In genomic region chr2:240560480-240561324, GRCh38 we compare ENCODE assay signal across 8 cellular contexts. TPM values are rescaled to one million over a fixed set of nuclear protein-coding genes. Genes with fewer than 3 reads are reported as not detected.
DNase-seq lines count a peak whose midpoint lies in the region; ATAC-seq, FAIRE-seq and TF ChIP-seq lines count a peak whose summit lies in the region.

No MANE protein-coding gene starts in this region.

- no peak overlapping the region for H3K4ac ChIP-seq in H1 (replicated peaks; ENCODE audit: insufficient read length, low read depth, low read length)

- H3K23me2 ChIP-seq in H1 (ENCODE audit: low read depth, low read length) = peaks cover 4% of the 10 kb centered on the region; the same call in 1 of the 2 replicates

- no TSS peak for BruUV-seq in Caco-2 (replicated peaks; lab: Mats Ljungman, UMichigan)

- no peak overlapping the region for H2BK12ac ChIP-seq in H1 (ENCODE audit: low read depth, low read length)

- TF ChIP-seq RAD21 in H1 (IDR thresholded peaks at IDR 0.05 in 1 of 2, conservative IDR thresholded peaks at IDR 0.05 in 1 of 2; ENCODE audit: low read depth in 2 of 2, low read length in 2 of 2) = no peak

- H3K9ac ChIP-seq in H1 (replicated peaks in 1 of 4; ENCODE audit: extremely low read depth in 1 of 4, low read depth in 3 of 4, low read length in 3 of 4) = peak overlapping the region in 3 of 4 experiments; percentile 60 to 80 (median 68); a peak in 5 of 7 replicates

- no peaks in the 10 kb centered on the region for H3K79me2 ChIP-seq in H1 (ENCODE audit: control insufficient read depth in 1 of 2, insufficient read depth in 2 of 2, low read length in 2 of 2)

- intact Hi-C loops in Caco-2 (cut with micrococcal nuclease; ENCODE audit: unreplicated experiment) = no loop called here

- H3K27me3 Mint-ChIP-seq in Caco-2 (ENCODE audit: insufficient read depth, unreplicated experiment) = no peaks in the 10 kb centered on the region
- H3K27me3 Mint-ChIP-seq in activated CD8-positive, alpha-beta memory T cell treated with anti-CD3 and anti-CD28 coated beads, Interleukin-2, amount 10 ng/mL, durations not matched to agents 7 days and 5 days = no peaks in the 10 kb centered on the region

- peaks cover 22% of the 10 kb centered on the region for H3K4me1 Mint-ChIP-seq in Caco-2 (ENCODE audit: low read depth, unreplicated experiment)
- H3K4me1 Mint-ChIP-seq in activated CD8-positive, alpha-beta memory T cell treated with anti-CD3 and anti-CD28 coated beads, Interleukin-2, amount 10 ng/mL, durations not matched to agents 7 days and 5 days = peaks cover 77% of the 10 kb centered on the region

- no peak overlapping the region for H2BK120ac ChIP-seq in H1 (replicated peaks; ENCODE audit: low read depth, low read length)

- DNase-seq in Caco-2 = peak; percentile 97
- DNase-seq in HTR-8/SVneo (ENCODE audit: insufficient read length, low spot score) = peak; percentile 83
- peak; percentile 96 for DNase-seq in NOMO-1 treated with DMSO at 0.1 percent for 48 hours (lab: John Stamatoyannopoulos, UW; ENCODE audit: unreplicated experiment)
- peak; percentile 100 for DNase-seq in activated CD8-positive, alpha-beta memory T cell treated with anti-CD3 and anti-CD28 coated beads, Interleukin-2, amount 10 ng/mL, durations not matched to agents 7 days and 5 days
- peak; percentile 91 to 98 for DNase-seq in H1 (ENCODE audit: low read depth in 1 of 2, low spot score in 2 of 2)
- peak; percentile 98 for DNase-seq in stimulated activated CD8-positive, alpha-beta memory T cell treated with anti-CD3 and anti-CD28 coated beads, Interleukin-15, amount 100 ng/mL, for 24 hours (ENCODE audit: low read depth)

- H2BK20ac ChIP-seq in H1 (ENCODE audit: low read length) = no peak overlapping the region

- H3K14ac ChIP-seq in H1 (ENCODE audit: insufficient read length) = no peak overlapping the region

- peak in 1 of 2 experiments; percentile 63; a peak in 2 of 3 replicates for TF ChIP-seq POLR2A in H1 (IDR thresholded peaks at IDR 0.05; ENCODE audit: control extremely low read depth in 1 of 2, low read depth in 2 of 2, low read length in 2 of 2)

- H2AK5ac ChIP-seq in H1 (ENCODE audit: low read depth, low read length) = no peak overlapping the region

- peak overlapping the region; percentile 65; the same call in 1 of the 2 replicates for H4K8ac ChIP-seq in H1 (ENCODE audit: extremely low read depth, insufficient read depth, low read length)

- H4K5ac ChIP-seq in H1 (ENCODE audit: insufficient read length, low read depth, low read length) = peak overlapping the region; percentile 57

- H2BK5ac ChIP-seq in H1 (ENCODE audit: low read depth, low read length) = no peak overlapping the region

- peaks cover 25% of the 10 kb centered on the region for H3K36me3 Mint-ChIP-seq in Caco-2 (ENCODE audit: insufficient read depth, unreplicated experiment)
- peaks cover 45% of the 10 kb centered on the region for H3K36me3 Mint-ChIP-seq in activated CD8-positive, alpha-beta memory T cell treated with anti-CD3 and anti-CD28 coated beads, Interleukin-2, amount 10 ng/mL, durations not matched to agents 7 days and 5 days

- no peaks in the 10 kb centered on the region for H3K79me1 ChIP-seq in H1 (ENCODE audit: low read depth, low read length)

- TF ChIP-seq CTCF in Caco-2 (IDR thresholded peaks at IDR 0.05; ENCODE audit: insufficient read depth in 1 of 2, low read depth in 1 of 2, low read length in 1 of 2, severe bottlenecking in 1 of 2, unreplicated experiment in 1 of 2) (peak in 1 of 2 experiments; percentile 25), H1 (IDR thresholded peaks at IDR 0.05; ENCODE audit: control extremely low read depth in 1 of 3, insufficient read depth in 1 of 3, low read depth in 1 of 3, low read length in 3 of 3) (peak in 1 of 3 experiments; percentile 27; a peak in 2 of 4 replicates)

- ATAC-seq in GM21367 (IDR thresholded peaks at IDR 0.05; ENCODE audit: unreplicated experiment) = peak; percentile 56
- ATAC-seq in activated CD8-positive, alpha-beta memory T cell treated with anti-CD3 and anti-CD28 coated beads, Interleukin-2, amount 10 ng/mL, durations not matched to agents 7 days and 5 days = peak; percentile 63

- H3K4me3 Mint-ChIP-seq in Caco-2 (ENCODE audit: unreplicated experiment) = peak overlapping the region; percentile 78
- peak overlapping the region; percentile 85 for H3K4me3 Mint-ChIP-seq in activated CD8-positive, alpha-beta memory T cell treated with anti-CD3 and anti-CD28 coated beads, Interleukin-2, amount 10 ng/mL, durations not matched to agents 7 days and 5 days

- H3K27ac ChIP-seq in H1 (ENCODE audit: low read depth, low read length) (peak overlapping the region; percentile 67; the same call in 1 of the 2 replicates), mesodermal cell (ENCODE audit: low read depth, low read length, severe bottlenecking) (peak overlapping the region; percentile 81)

- H3K4me3 ChIP-seq in Caco-2 (ENCODE audit: low read depth, low read length) = peak overlapping the region; percentile 84
- H3K4me3 ChIP-seq in H1 (ENCODE audit: extremely low read depth in 1 of 4, insufficient read depth in 2 of 4, low read depth in 3 of 4, low read length in 4 of 4) = peak overlapping the region; percentile 62 to 88 (median 65)
- peak overlapping the region; percentile 76 for H3K4me3 ChIP-seq in mesodermal cell (ENCODE audit: extremely low read depth, insufficient read depth, low read length, poor library complexity, severe bottlenecking)

- H3K36me3 ChIP-seq in Caco-2 (ENCODE audit: control insufficient read depth, insufficient read depth, low read length) (no peaks in the 10 kb centered on the region), H1 (ENCODE audit: control insufficient read depth in 2 of 4, insufficient read depth in 4 of 4, low read length in 3 of 4) (no peaks in the 10 kb centered on the region; a peak in 1 of 8 replicates), mesodermal cell (ENCODE audit: control insufficient read depth, insufficient read depth, low read length) (peaks cover 21% of the 10 kb centered on the region)

- peak overlapping the region; percentile 92; the same call in 1 of the 2 replicates for H3K18ac ChIP-seq in H1 (ENCODE audit: extremely low read depth, low read length)

- no peak overlapping the region for H2BK15ac ChIP-seq in H1 (ENCODE audit: low read length)

- H4K20me1 ChIP-seq in H1 (replicated peaks in 1 of 2; ENCODE audit: control insufficient read depth in 1 of 2, insufficient read depth in 2 of 2, low read length in 2 of 2) = peaks cover 0 to 4% of the 10 kb centered on the region in 2 experiments

- no peak overlapping the region for H3K56ac ChIP-seq in H1 (replicated peaks; ENCODE audit: insufficient read length, low read depth, low read length)

- 1% methylated on average over 66 of the region's 101 CpGs; no CpG with 5 or more reads in 1 of the 2 experiments for whole genome bisulfite sequencing in H1 (ENCODE audit: extremely low coverage in 1 of 2, insufficient coverage in 1 of 2, insufficient read length in 1 of 2, insufficient replicate concordance in 2 of 2, low coverage in 1 of 2, low lambda C conversion rate in 2 of 2, missing lambda C conversion rate in 1 of 2), 2 experiments
- 0% methylated on average over 90 to 101 of the region's 101 CpGs for WGBS in mesodermal cell (ENCODE audit: insufficient coverage in 2 of 2), 2 experiments

- POLR2A ChIA-PET in Caco-2 (lab: Charles Lee) (interaction anchor here (0.6 to 1.5 kb wide), 2 partner anchors 26 to 107 kb away, joined by 3 to 5 read pairs; partner anchors contain the start of gene CAPN10), H1 (lab: Charles Lee; ENCODE audit: partially characterized antibody) (interaction anchor here (0.7 to 1.3 kb wide), 5 partner anchors 12 to 59 kb away, joined by 3 to 6 read pairs (median 3); partner anchors contain the start of gene CAPN10)

- H3K23ac ChIP-seq in H1 (ENCODE audit: insufficient read length) = no peak overlapping the region

- H3K27me3 ChIP-seq in Caco-2 (replicated peaks; ENCODE audit: control insufficient read depth, insufficient read depth, low read length) (no peaks in the 10 kb centered on the region), H1 (replicated peaks in 1 of 4; ENCODE audit: control insufficient read depth in 3 of 4, extremely low read depth in 1 of 4, insufficient read depth in 3 of 4, low read length in 3 of 4) (peaks cover 3 to 33% (median 22%) of the 10 kb centered on the region in 4 experiments)

- H3K9me3 ChIP-seq in Caco-2 (no peaks in the 10 kb centered on the region), H1 (ENCODE audit: insufficient read depth in 2 of 2, low read depth in 1 of 2, low read length in 1 of 2) (no peaks in the 10 kb centered on the region), mesodermal cell (ENCODE audit: control insufficient read depth, low read length) (no peaks in the 10 kb centered on the region)

- CTCF ChIA-PET in Caco-2 (lab: Charles Lee) (interaction anchor here (1.0 kb wide), 2 partner anchors 26 to 47 kb away, joined by 3 read pairs; partner anchors contain the start of gene CAPN10), H1 (lab: Charles Lee; ENCODE audit: partially characterized antibody) (interaction anchor here (1.0 to 1.3 kb wide), 2 partner anchors 26 to 61 kb away, joined by 3 read pairs; partner anchors contain the start of gene CAPN10)
- CTCF ChIA-PET in activated CD8-positive, alpha-beta memory T cell treated with anti-CD3 and anti-CD28 coated beads, Interleukin-2, amount 10 ng/mL, durations not matched to agents 7 days and 5 days (lab: Charles Lee) = interaction anchor here (1.0 to 2.8 kb wide), 8 partner anchors 11 to 144 kb away, joined by 3 to 18 read pairs (median 6); partner anchors contain the start of gene CAPN10

- FAIRE-seq in HTR-8/SVneo (lab: Jason Lieb, UNC) = peak; percentile 81
- FAIRE-seq in H1 (lab: Jason Lieb, UNC) = no peak

- H4K91ac ChIP-seq in H1 (replicated peaks; ENCODE audit: insufficient read length, low read length) = no peak overlapping the region

- no peak for TF ChIP-seq EP300 in H1 (IDR thresholded peaks at IDR 0.05; ENCODE audit: borderline replicate concordance in 1 of 2, low read depth in 2 of 2, low read length in 2 of 2)

- H3K9me3 Mint-ChIP-seq in Caco-2 (ENCODE audit: unreplicated experiment) = no peaks in the 10 kb centered on the region
- no peaks in the 10 kb centered on the region for H3K9me3 Mint-ChIP-seq in activated CD8-positive, alpha-beta memory T cell treated with anti-CD3 and anti-CD28 coated beads, Interleukin-2, amount 10 ng/mL, durations not matched to agents 7 days and 5 days (ENCODE audit: low read depth)

- H3K4me1 ChIP-seq in Caco-2 = peaks cover 15% of the 10 kb centered on the region
- peaks cover 0 to 20% (median 13%) of the 10 kb centered on the region in 4 experiments; a peak in 5 of 7 replicates for H3K4me1 ChIP-seq in H1 (replicated peaks in 1 of 4; ENCODE audit: control insufficient read depth in 3 of 4, insufficient read depth in 4 of 4, low read length in 3 of 4)
- peaks cover 10% of the 10 kb centered on the region for H3K4me1 ChIP-seq in mesodermal cell (ENCODE audit: control insufficient read depth, insufficient read depth, low read length, poor library complexity, severe bottlenecking)

- peak overlapping the region; percentile 74 for H3K27ac Mint-ChIP-seq in Caco-2 (ENCODE audit: unreplicated experiment)
- H3K27ac Mint-ChIP-seq in activated CD8-positive, alpha-beta memory T cell treated with anti-CD3 and anti-CD28 coated beads, Interleukin-2, amount 10 ng/mL, durations not matched to agents 7 days and 5 days = peak overlapping the region; percentile 82

- peak overlapping the region; percentile 82 to 84 for H3K4me2 ChIP-seq in H1 (ENCODE audit: insufficient read depth in 1 of 2, low read depth in 2 of 2, low read length in 2 of 2)

- H2AFZ ChIP-seq in H1 (ENCODE audit: low read length) = no peak overlapping the region

RNA-seq across cellular contexts. Expression of gene DUSP28, which starts 0.5 kb away (rescaled TPM):
- 2.2 and 2.3 TPM in 2 replicates for total RNA-seq in Caco-2 (2022)
- 10 to 100 TPM; 10.0 to 10.1 TPM for total RNA-seq in activated CD8-positive, alpha-beta memory T cell treated with anti-CD3 and anti-CD28 coated beads, Interleukin-2, amount 10 ng/mL, durations not matched to agents 7 days and 5 days
- 1.3 and 2.1 TPM in 2 replicates for total RNA-seq in H1 (2021; fragmentation: NEBNext Ultra II Directional; extraction: Animal tissue kit (Norgen Biotek cat#: 25700))
- polyA plus RNA-seq in H1 (2011; rRNA removed) = 2.3 and 3.3 TPM in 2 replicates
- 2.8 TPM for polyA plus RNA-seq in H1 (2011; cell fraction: cytosol; rRNA removed)
- 2.2 TPM for polyA plus RNA-seq in H1 (2011; cell fraction: nucleus; rRNA removed)
- 1.6 to 2.9 TPM (median 1.9 TPM) in 4 replicates for polyA plus RNA-seq in H1 (2012, experiment 1 of 2)
- 2.8 TPM for polyA plus RNA-seq in H1 (2012, experiment 2 of 2)
- polyA plus RNA-seq in H1 (2013, experiment 1 of 2) = 1.5 TPM
- 1.8 TPM for polyA plus RNA-seq in H1 (2013, experiment 2 of 2)
- 1.1 and 4.7 TPM in 2 replicates for polyA minus RNA-seq in H1 (2011; rRNA and poly(A)+ RNA removed)
- 0.88 TPM for polyA minus RNA-seq in H1 (2011; cell fraction: cytosol; rRNA and poly(A)+ RNA removed)
- polyA minus RNA-seq in H1 (2011; cell fraction: nucleus; rRNA and poly(A)+ RNA removed) = 7.1 TPM
- 4.7 TPM for polyA plus RNA-seq in mesodermal cell (2013, experiment 1 of 2)
- polyA plus RNA-seq in mesodermal cell (2013, experiment 2 of 2) = 6.2 TPM

RNA-seq across cellular contexts. Expression of gene ANKMY1, which starts 2.9 kb away (rescaled TPM):
- 12.2 and 16.6 TPM in 2 replicates for total RNA-seq in Caco-2 (2022)
- 10 to 100 TPM; 21.3 to 33.5 TPM for total RNA-seq in activated CD8-positive, alpha-beta memory T cell treated with anti-CD3 and anti-CD28 coated beads, Interleukin-2, amount 10 ng/mL, durations not matched to agents 7 days and 5 days
- total RNA-seq in H1 (2021; fragmentation: NEBNext Ultra II Directional; extraction: Animal tissue kit (Norgen Biotek cat#: 25700)) = 4.5 and 5.4 TPM in 2 replicates
- polyA plus RNA-seq in H1 (2011; rRNA removed) = 4.8 and 6.4 TPM in 2 replicates
- 5.1 TPM for polyA plus RNA-seq in H1 (2011; cell fraction: cytosol; rRNA removed)
- 10.3 TPM for polyA plus RNA-seq in H1 (2011; cell fraction: nucleus; rRNA removed)
- polyA plus RNA-seq in H1 (2012, experiment 1 of 2) = 3.3 to 4.5 TPM (median 4.0 TPM) in 4 replicates
- polyA plus RNA-seq in H1 (2012, experiment 2 of 2) = 4.1 TPM
- 1.4 TPM for polyA plus RNA-seq in H1 (2013, experiment 1 of 2)
- polyA plus RNA-seq in H1 (2013, experiment 2 of 2) = 2.1 TPM
- polyA minus RNA-seq in H1 (2011; rRNA and poly(A)+ RNA removed) = 8.1 and 10.0 TPM in 2 replicates
- 3.9 TPM for polyA minus RNA-seq in H1 (2011; cell fraction: cytosol; rRNA and poly(A)+ RNA removed)
- 15.7 TPM for polyA minus RNA-seq in H1 (2011; cell fraction: nucleus; rRNA and poly(A)+ RNA removed)
- 7.9 TPM for polyA plus RNA-seq in mesodermal cell (2013, experiment 1 of 2)
- polyA plus RNA-seq in mesodermal cell (2013, experiment 2 of 2) = 6.0 TPM

RNA-seq across cellular contexts. Expression of gene RNPEPL1, which starts 7.6 kb away (rescaled TPM):
- total RNA-seq in Caco-2 (2022) = 22.6 and 25.6 TPM in 2 replicates
- total RNA-seq in activated CD8-positive, alpha-beta memory T cell treated with anti-CD3 and anti-CD28 coated beads, Interleukin-2, amount 10 ng/mL, durations not matched to agents 7 days and 5 days = 100 to 1,000 TPM; 101 to 152 TPM
- total RNA-seq in H1 (2021; fragmentation: NEBNext Ultra II Directional; extraction: Animal tissue kit (Norgen Biotek cat#: 25700)) = 11.3 and 11.7 TPM in 2 replicates
- polyA plus RNA-seq in H1 (2011; rRNA removed) = 9.0 and 13.5 TPM in 2 replicates
- 7.2 TPM for polyA plus RNA-seq in H1 (2011; cell fraction: cytosol; rRNA removed)
- polyA plus RNA-seq in H1 (2011; cell fraction: nucleus; rRNA removed) = 23.2 TPM
- polyA plus RNA-seq in H1 (2012, experiment 1 of 2) = 7.1 to 11.6 TPM (median 11.6 TPM) in 4 replicates
- 12.3 TPM for polyA plus RNA-seq in H1 (2012, experiment 2 of 2)
- 7.8 TPM for polyA plus RNA-seq in H1 (2013, experiment 1 of 2)
- 8.7 TPM for polyA plus RNA-seq in H1 (2013, experiment 2 of 2)
- polyA minus RNA-seq in H1 (2011; rRNA and poly(A)+ RNA removed) = 3.0 and 3.4 TPM in 2 replicates
- 11.2 TPM for polyA minus RNA-seq in H1 (2011; cell fraction: cytosol; rRNA and poly(A)+ RNA removed)
- 10.5 TPM for polyA minus RNA-seq in H1 (2011; cell fraction: nucleus; rRNA and poly(A)+ RNA removed)
- 30.9 TPM for polyA plus RNA-seq in mesodermal cell (2013, experiment 1 of 2)
- 26.6 TPM for polyA plus RNA-seq in mesodermal cell (2013, experiment 2 of 2)

RNA-seq across cellular contexts. Expression of gene CAPN10, which starts 25.8 kb away (rescaled TPM):
- 27.8 and 30.9 TPM in 2 replicates for total RNA-seq in Caco-2 (2022)
- total RNA-seq in activated CD8-positive, alpha-beta memory T cell treated with anti-CD3 and anti-CD28 coated beads, Interleukin-2, amount 10 ng/mL, durations not matched to agents 7 days and 5 days = 10 to 100 TPM; 54.0 to 75.8 TPM
- 39.8 and 40.7 TPM in 2 replicates for total RNA-seq in H1 (2021; fragmentation: NEBNext Ultra II Directional; extraction: Animal tissue kit (Norgen Biotek cat#: 25700))
- 30.7 and 44.5 TPM in 2 replicates for polyA plus RNA-seq in H1 (2011; rRNA removed)
- 44.8 TPM for polyA plus RNA-seq in H1 (2011; cell fraction: cytosol; rRNA removed)
- 302 TPM for polyA plus RNA-seq in H1 (2011; cell fraction: nucleus; rRNA removed)
- polyA plus RNA-seq in H1 (2012, experiment 1 of 2) = 32.9 to 47.0 TPM (median 38.8 TPM) in 4 replicates
- polyA plus RNA-seq in H1 (2012, experiment 2 of 2) = 20.9 TPM
- 23.2 TPM for polyA plus RNA-seq in H1 (2013, experiment 1 of 2)
- 19.7 TPM for polyA plus RNA-seq in H1 (2013, experiment 2 of 2)
- 12.4 and 12.5 TPM in 2 replicates for polyA minus RNA-seq in H1 (2011; rRNA and poly(A)+ RNA removed)
- 21.1 TPM for polyA minus RNA-seq in H1 (2011; cell fraction: cytosol; rRNA and poly(A)+ RNA removed)
- 62.2 TPM for polyA minus RNA-seq in H1 (2011; cell fraction: nucleus; rRNA and poly(A)+ RNA removed)
- 35.4 TPM for polyA plus RNA-seq in mesodermal cell (2013, experiment 1 of 2)
- 24.0 TPM for polyA plus RNA-seq in mesodermal cell (2013, experiment 2 of 2)

Comparison
In these comparisons a context has a peak if more than half of its experiments do, and no peak if none do; other contexts are left out.
1. Peak in every context shown above with its lines: DNase-seq, ATAC-seq, H3K4me3 ChIP-seq and H3K27ac ChIP-seq.